In genomic region chr1:12251442-12251841, GRCh38 we compare ENCODE assay signal across 1 cellular context.
TF ChIP-seq lines count a peak whose summit lies in the region.

No MANE protein-coding gene starts in this region.

TF ChIP-seq in GM23338, 12 proteins besides CTCF, POLR2A, EP300 and RAD21 (continued from another document):
- TF ChIP-seq, protein P1, sequence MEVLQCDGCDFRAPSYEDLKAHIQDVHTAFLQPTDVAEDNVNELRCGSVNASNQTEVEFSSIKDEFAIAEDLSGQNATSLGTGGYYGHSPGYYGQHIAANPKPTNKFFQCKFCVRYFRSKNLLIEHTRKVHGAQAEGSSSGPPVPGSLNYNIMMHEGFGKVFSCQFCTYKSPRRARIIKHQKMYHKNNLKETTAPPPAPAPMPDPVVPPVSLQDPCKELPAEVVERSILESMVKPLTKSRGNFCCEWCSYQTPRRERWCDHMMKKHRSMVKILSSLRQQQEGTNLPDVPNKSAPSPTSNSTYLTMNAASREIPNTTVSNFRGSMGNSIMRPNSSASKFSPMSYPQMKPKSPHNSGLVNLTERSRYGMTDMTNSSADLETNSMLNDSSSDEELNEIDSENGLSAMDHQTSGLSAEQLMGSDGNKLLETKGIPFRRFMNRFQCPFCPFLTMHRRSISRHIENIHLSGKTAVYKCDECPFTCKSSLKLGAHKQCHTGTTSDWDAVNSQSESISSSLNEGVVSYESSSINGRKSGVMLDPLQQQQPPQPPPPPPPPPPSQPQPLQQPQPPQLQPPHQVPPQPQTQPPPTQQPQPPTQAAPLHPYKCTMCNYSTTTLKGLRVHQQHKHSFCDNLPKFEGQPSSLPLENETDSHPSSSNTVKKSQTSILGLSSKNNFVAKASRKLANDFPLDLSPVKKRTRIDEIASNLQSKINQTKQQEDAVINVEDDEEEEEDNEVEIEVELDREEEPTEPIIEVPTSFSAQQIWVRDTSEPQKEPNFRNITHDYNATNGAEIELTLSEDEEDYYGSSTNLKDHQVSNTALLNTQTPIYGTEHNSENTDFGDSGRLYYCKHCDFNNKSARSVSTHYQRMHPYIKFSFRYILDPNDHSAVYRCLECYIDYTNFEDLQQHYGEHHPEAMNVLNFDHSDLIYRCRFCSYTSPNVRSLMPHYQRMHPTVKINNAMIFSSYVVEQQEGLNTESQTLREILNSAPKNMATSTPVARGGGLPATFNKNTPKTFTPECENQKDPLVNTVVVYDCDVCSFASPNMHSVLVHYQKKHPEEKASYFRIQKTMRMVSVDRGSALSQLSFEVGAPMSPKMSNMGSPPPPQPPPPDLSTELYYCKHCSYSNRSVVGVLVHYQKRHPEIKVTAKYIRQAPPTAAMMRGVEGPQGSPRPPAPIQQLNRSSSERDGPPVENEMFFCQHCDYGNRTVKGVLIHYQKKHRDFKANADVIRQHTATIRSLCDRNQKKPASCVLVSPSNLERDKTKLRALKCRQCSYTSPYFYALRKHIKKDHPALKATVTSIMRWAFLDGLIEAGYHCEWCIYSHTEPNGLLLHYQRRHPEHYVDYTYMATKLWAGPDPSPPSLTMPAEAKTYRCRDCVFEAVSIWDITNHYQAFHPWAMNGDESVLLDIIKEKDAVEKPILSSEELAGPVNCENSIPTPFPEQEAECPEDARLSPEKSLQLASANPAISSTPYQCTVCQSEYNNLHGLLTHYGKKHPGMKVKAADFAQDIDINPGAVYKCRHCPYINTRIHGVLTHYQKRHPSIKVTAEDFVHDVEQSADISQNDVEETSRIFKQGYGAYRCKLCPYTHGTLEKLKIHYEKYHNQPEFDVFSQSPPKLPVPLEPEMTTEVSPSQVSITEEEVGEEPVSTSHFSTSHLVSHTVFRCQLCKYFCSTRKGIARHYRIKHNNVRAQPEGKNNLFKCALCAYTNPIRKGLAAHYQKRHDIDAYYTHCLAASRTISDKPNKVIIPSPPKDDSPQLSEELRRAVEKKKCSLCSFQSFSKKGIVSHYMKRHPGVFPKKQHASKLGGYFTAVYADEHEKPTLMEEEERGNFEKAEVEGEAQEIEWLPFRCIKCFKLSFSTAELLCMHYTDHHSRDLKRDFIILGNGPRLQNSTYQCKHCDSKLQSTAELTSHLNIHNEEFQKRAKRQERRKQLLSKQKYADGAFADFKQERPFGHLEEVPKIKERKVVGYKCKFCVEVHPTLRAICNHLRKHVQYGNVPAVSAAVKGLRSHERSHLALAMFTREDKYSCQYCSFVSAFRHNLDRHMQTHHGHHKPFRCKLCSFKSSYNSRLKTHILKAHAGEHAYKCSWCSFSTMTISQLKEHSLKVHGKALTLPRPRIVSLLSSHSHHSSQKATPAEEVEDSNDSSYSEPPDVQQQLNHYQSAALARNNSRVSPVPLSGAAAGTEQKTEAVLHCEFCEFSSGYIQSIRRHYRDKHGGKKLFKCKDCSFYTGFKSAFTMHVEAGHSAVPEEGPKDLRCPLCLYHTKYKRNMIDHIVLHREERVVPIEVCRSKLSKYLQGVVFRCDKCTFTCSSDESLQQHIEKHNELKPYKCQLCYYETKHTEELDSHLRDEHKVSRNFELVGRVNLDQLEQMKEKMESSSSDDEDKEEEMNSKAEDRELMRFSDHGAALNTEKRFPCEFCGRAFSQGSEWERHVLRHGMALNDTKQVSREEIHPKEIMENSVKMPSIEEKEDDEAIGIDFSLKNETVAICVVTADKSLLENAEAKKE (CRISPR knock-in tag; IDR thresholded peaks at IDR 0.05): no peak
- no peak for TF ChIP-seq ZNF114 (CRISPR knock-in tag; IDR thresholded peaks at IDR 0.05)
- TF ChIP-seq ZNF331 (CRISPR knock-in tag; IDR thresholded peaks at IDR 0.05; ENCODE audit: low read depth): no peak
